19 cellular contexts compared by ENCODE assay signal in the genomic region with DNA sequence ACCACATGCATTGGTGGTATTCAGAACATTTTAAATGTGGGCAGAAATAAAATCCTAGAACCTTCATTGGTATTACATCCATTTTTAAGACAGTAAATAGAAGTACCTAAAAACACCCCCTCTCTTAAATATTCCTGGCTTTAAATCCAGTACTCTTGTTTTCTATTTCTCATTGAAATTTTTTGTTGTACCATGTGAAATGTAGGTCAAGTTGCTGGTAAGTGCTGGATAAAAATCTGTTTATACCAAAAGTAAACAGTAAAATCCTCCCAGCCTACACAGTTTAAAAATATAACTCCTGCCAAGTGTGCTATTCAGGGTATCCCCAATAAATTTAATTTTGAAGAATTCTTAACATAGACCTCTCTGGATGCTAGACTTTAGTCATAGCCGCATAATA.
DNase-seq lines count a peak whose midpoint lies in the region; ATAC-seq, FAIRE-seq and TF ChIP-seq lines count a peak whose summit lies in the region.
"Had no signal": no experiment of that assay in that cellular context is flagged by ENCODE, and none has a peak within 500 bp of the region (broad histone marks: within the 10 kb centered on the region; RNA-seq: fewer than 3 reads in every experiment).

No MANE protein-coding gene starts in this region.

- no peak for FAIRE-seq in astrocyte (lab: Jason Lieb, UNC)
- FAIRE-seq: A549, GM12892, HepG2 had no signal

- H3K9me2 ChIP-seq in Karpas-422 (replicated peaks; ENCODE audit: insufficient read depth, low read length): no peaks in the 10 kb centered on the region

- H3K27ac ChIP-seq in astrocyte (ENCODE audit: low read depth, low read length) (no peak overlapping the region), smooth muscle cell (ENCODE audit: low read depth) (peak overlapping the region; percentile 95), Karpas-422 (ENCODE audit: low read length) (no peak overlapping the region)
- H3K27ac ChIP-seq: 22Rv1, C4-2B had no signal

- no peak for ATAC-seq in activated CD4-positive, CD25-positive, alpha-beta regulatory T cell treated with anti-CD3 and anti-CD28 coated beads, Interleukin-2, amount 50 U/mL, for 24 hours
- ATAC-seq: A549, HepG2 had no signal

- H3K36me3 ChIP-seq in astrocyte (ENCODE audit: insufficient read depth, low read length) (no peaks in the 10 kb centered on the region), smooth muscle cell (ENCODE audit: low read depth) (no peaks in the 10 kb centered on the region), Karpas-422 (ENCODE audit: insufficient read depth, low read length) (no peaks in the 10 kb centered on the region)

- H3K9ac ChIP-seq in astrocyte (ENCODE audit: low read length): no peak overlapping the region
- no peak overlapping the region for H3K9ac ChIP-seq in smooth muscle cell (ENCODE audit: low read depth)
- no peak overlapping the region for H3K9ac ChIP-seq in Karpas-422 (ENCODE audit: low read length)

- H3F3A ChIP-seq in smooth muscle cell (ENCODE audit: low read depth): peaks cover 8% of the 10 kb centered on the region

- no peak overlapping the region for H3K4me2 ChIP-seq in astrocyte (ENCODE audit: low read length)
- H3K4me2 ChIP-seq in smooth muscle cell: no peak overlapping the region
- H3K4me2 ChIP-seq in Karpas-422 (ENCODE audit: low read depth, low read length, poor library complexity, severe bottlenecking): no peak overlapping the region
- H3K4me2 ChIP-seq: A549 had no signal

- H4K20me1 ChIP-seq in astrocyte (ENCODE audit: insufficient read depth, low read length) (no peaks in the 10 kb centered on the region), smooth muscle cell (ENCODE audit: low read depth) (no peaks in the 10 kb centered on the region), Karpas-422 (ENCODE audit: insufficient read depth, low read depth, low read length) (no peaks in the 10 kb centered on the region)

- H3K27ac Mint-ChIP-seq in astrocyte (ENCODE audit: unreplicated experiment): peak overlapping the region; percentile 95
- H3K27ac Mint-ChIP-seq: CD4-positive, alpha-beta T cell; H9 had no signal

- no peak overlapping the region for H2AFZ ChIP-seq in astrocyte (ENCODE audit: low read depth, low read length)
- H2AFZ ChIP-seq in smooth muscle cell (ENCODE audit: low read depth): peak overlapping the region; percentile 49
- no peak overlapping the region for H2AFZ ChIP-seq in Karpas-422 (ENCODE audit: low read length)

- TF ChIP-seq CTCF in astrocyte (IDR thresholded peaks at IDR 0.05; ENCODE audit: insufficient read depth, low read depth, low read length): no peak
- TF ChIP-seq CTCF in smooth muscle cell (IDR thresholded peaks at IDR 0.05; ENCODE audit: borderline replicate concordance, insufficient read depth, poor library complexity, severe bottlenecking): no peak

- H3K4me1 ChIP-seq in astrocyte (ENCODE audit: insufficient read depth, low read length) (peaks cover 24% of the 10 kb centered on the region), smooth muscle cell (ENCODE audit: low read depth) (peaks cover 12% of the 10 kb centered on the region), Karpas-422 (ENCODE audit: low read length) (no peaks in the 10 kb centered on the region)

- no peaks in the 10 kb centered on the region for H3K9me3 ChIP-seq in astrocyte (ENCODE audit: insufficient read depth, low read depth, low read length)
- H3K9me3 ChIP-seq in smooth muscle cell (replicated peaks; ENCODE audit: low read depth): no peaks in the 10 kb centered on the region
- H3K9me3 ChIP-seq in Karpas-422 (ENCODE audit: low read length): no peaks in the 10 kb centered on the region
- H3K9me3 ChIP-seq: A549 had no signal

- H3K27me3 Mint-ChIP-seq in astrocyte (ENCODE audit: low read depth, unreplicated experiment): no peaks in the 10 kb centered on the region

- H3K36me3 Mint-ChIP-seq in astrocyte (ENCODE audit: low read depth, unreplicated experiment): peaks cover 1% of the 10 kb centered on the region

- H3K27me3 ChIP-seq in astrocyte (ENCODE audit: insufficient read depth, low read length) (no peaks in the 10 kb centered on the region), smooth muscle cell (ENCODE audit: low read depth) (no peaks in the 10 kb centered on the region), Karpas-422 (ENCODE audit: low read length) (no peaks in the 10 kb centered on the region)

- H3K4me3 ChIP-seq in astrocyte (ENCODE audit: insufficient read depth, low read depth, low read length): no peak overlapping the region
- H3K4me3 ChIP-seq in smooth muscle cell: no peak overlapping the region
- no peak overlapping the region for H3K4me3 ChIP-seq in Karpas-422 (ENCODE audit: low read length)
- H3K4me3 ChIP-seq: A549 had no signal

- H3K79me2 ChIP-seq in astrocyte (ENCODE audit: insufficient read depth, low read length) (no peaks in the 10 kb centered on the region), smooth muscle cell (ENCODE audit: low read depth) (no peaks in the 10 kb centered on the region), Karpas-422 (ENCODE audit: low read length) (no peaks in the 10 kb centered on the region)

- peak; percentile 27 for DNase-seq in H4 (ENCODE audit: low spot score)
- no peak for DNase-seq in astrocyte (ENCODE audit: low read depth)
- DNase-seq in iris pigment epithelial cell (ENCODE audit: low read depth): peak; percentile 61
- DNase-seq in smooth muscle cell (lab: John Stamatoyannopoulos, UW; ENCODE audit: unreplicated experiment): no peak
- DNase-seq in Karpas-422: no peak
- DNase-seq in RPMI8226: no peak
- DNase-seq: AML-193; CD4-positive, alpha-beta T cell; DMS153; DMS79; GDM1; GOT3; H9 had no signal

- 97% methylated on average over 1 of the region's 1 CpG for WGBS in smooth muscle cell (ENCODE audit: low lambda C conversion rate)

- H3K4me3 Mint-ChIP-seq in astrocyte (ENCODE audit: unreplicated experiment): no peak overlapping the region
- H3K4me3 Mint-ChIP-seq: CD4-positive, alpha-beta T cell; H9 had no signal

- peaks cover 28% of the 10 kb centered on the region for H3K4me1 Mint-ChIP-seq in astrocyte (ENCODE audit: low read depth, unreplicated experiment)
- H3K4me1 Mint-ChIP-seq: H9 had no signal

- peaks cover 4% of the 10 kb centered on the region for H3K9me3 Mint-ChIP-seq in astrocyte (ENCODE audit: unreplicated experiment)
- H3K9me3 Mint-ChIP-seq: CD4-positive, alpha-beta T cell had no signal

Comparison
In these comparisons a context has a peak if more than half of its experiments do, and no peak if none do; other contexts are left out.
1. DNase-seq: peak in H4 (single experiment) and iris pigment epithelial cell (single experiment); none in astrocyte (single experiment), smooth muscle cell (single experiment), Karpas-422 (single experiment) and RPMI8226 (single experiment).